In the genomic region with DNA sequence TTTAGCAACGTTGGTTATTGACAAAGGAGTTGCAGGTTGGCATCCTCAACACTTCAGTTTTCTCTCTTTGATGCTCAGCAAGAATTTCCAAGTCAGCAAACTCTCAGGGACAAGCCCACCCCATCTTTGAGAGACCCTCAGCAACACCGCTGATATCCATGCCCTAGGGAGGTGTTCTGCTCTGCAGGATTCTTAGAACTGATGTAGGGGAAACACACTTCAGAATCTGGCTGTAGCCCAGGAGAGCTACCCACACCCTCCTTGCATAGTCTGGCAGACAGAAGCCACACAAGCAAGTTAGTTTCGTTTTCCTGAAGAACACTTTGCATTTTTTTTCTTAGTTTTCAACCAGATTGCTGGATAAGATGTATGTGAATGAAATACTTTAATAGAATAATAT, we compare ENCODE assay signal across 8 cellular contexts. TPM values are rescaled to one million over a fixed set of nuclear protein-coding genes. Genes with fewer than 3 reads are reported as not detected.
A peak's percentile ranks its signal among the peaks of the same experiment; 100 is the strongest.
DNase-seq lines count a peak whose midpoint lies in the region; ATAC-seq, FAIRE-seq and TF ChIP-seq lines count a peak whose summit lies in the region.

No MANE protein-coding gene starts in this region.

- no peaks in the 10 kb centered on the region for H3K79me2 ChIP-seq in Karpas-422 (ENCODE audit: low read length)

- no peak for FAIRE-seq in pancreas (lab: Jason Lieb, UNC)

- peak; percentile 40 for TF ChIP-seq POLR2A in erythroblast (IDR thresholded peaks at IDR 0.05; ENCODE audit: low read length)

- peak overlapping the region; percentile 68 for H3K4me3 ChIP-seq in Karpas-422 (ENCODE audit: low read length)
- H3K4me3 ChIP-seq in pancreas: peak overlapping the region in 2 of 4 donors; percentile 7 to 37

- no peaks in the 10 kb centered on the region for H3K27me3 ChIP-seq in Karpas-422 (ENCODE audit: low read length)
- H3K27me3 ChIP-seq in pancreas: no peaks in the 10 kb centered on the region

- H3K36me3 ChIP-seq in Karpas-422 (ENCODE audit: insufficient read depth, low read length) (no peaks in the 10 kb centered on the region), pancreas (no peaks in the 10 kb centered on the region)

- intact Hi-C loops in pancreas (cut with DNase I): no loop called here

- peak overlapping the region; percentile 68 for H3K9ac ChIP-seq in Karpas-422 (ENCODE audit: low read length)

- peak overlapping the region; percentile 77 for H3K4me2 ChIP-seq in Karpas-422 (ENCODE audit: low read depth, low read length, poor library complexity, severe bottlenecking)

- ATAC-seq in GM21528 (IDR thresholded peaks at IDR 0.05; ENCODE audit: low FRiP score, unreplicated experiment): peak; percentile 75
- peak in 3 of 4 donors; percentile 61 to 80 (median 76) for ATAC-seq in pancreas

- H3K9me3 ChIP-seq in Karpas-422 (ENCODE audit: low read length) (no peaks in the 10 kb centered on the region), pancreas (no peaks in the 10 kb centered on the region)

- H3K27ac ChIP-seq in Karpas-422 (ENCODE audit: low read length) (peak overlapping the region; percentile 60), pancreas (no peak overlapping the region)

- no peaks in the 10 kb centered on the region for H3K9me2 ChIP-seq in Karpas-422 (replicated peaks; ENCODE audit: insufficient read depth, low read length)

- no peaks in the 10 kb centered on the region for H4K20me1 ChIP-seq in Karpas-422 (ENCODE audit: insufficient read depth, low read depth, low read length)

- H2AFZ ChIP-seq in Karpas-422 (ENCODE audit: low read length): peak overlapping the region; percentile 98

- DNase-seq in GDM1 (lab: John Stamatoyannopoulos, UW) (peak; percentile 49), Karpas-422 (peak; percentile 76), erythroblast (lab: John Stamatoyannopoulos, UW) (peak; percentile 81 to 83), pancreas (no peak), NCI-H1048 (lab: John Stamatoyannopoulos, UW) (no peak), SHP77 (lab: John Stamatoyannopoulos, UW) (no peak)
- DNase-seq in activated CD4-positive, alpha-beta T cell treated with anti-CD3 and anti-CD28 coated beads, Interleukin-2, amount 50 U/mL, for 1 hour: peak; percentile 11

- TF ChIP-seq CTCF in pancreas (IDR thresholded peaks at IDR 0.05): no peak

- 21 to 36% methylated on average over 3 of the region's 3 CpGs for WGBS in pancreas, 2 donors

- peaks cover 53% of the 10 kb centered on the region for H3K4me1 ChIP-seq in Karpas-422 (ENCODE audit: low read length)
- H3K4me1 ChIP-seq in pancreas: peaks cover 0 to 5% (median 0%) of the 10 kb centered on the region in 3 donors

RNA-seq across cellular contexts. Expression of gene SAMD9L, which starts 0.8 kb away (rescaled TPM):
- total RNA-seq in Karpas-422 (2014; rRNA removed; shearing (Covaris generic); ENCODE audit: low replicate concordance): 14.8 and 26.4 TPM in 2 replicates
- total RNA-seq in pancreas: 1 to 10 TPM; 1.5 to 7.4 (median 2.1) TPM
- polyA plus RNA-seq in pancreas: 1 to 10 TPM; 2.0 to 3.7 TPM

RNA-seq across cellular contexts. Expression of gene SAMD9, which starts 29.6 kb away (rescaled TPM):
- total RNA-seq in Karpas-422 (2014; rRNA removed; shearing (Covaris generic); ENCODE audit: low replicate concordance): 16.9 and 28.8 TPM in 2 replicates
- total RNA-seq in pancreas: 1 to 10 TPM in 5 of 6 donors, under 1 TPM in 1; 0.92 to 7.7 (median 2.0) TPM
- polyA plus RNA-seq in pancreas: 1 to 10 TPM in 1 of 2 donors, under 1 TPM in 1; 0.76 to 1.7 TPM

Comparison
In these comparisons a context has a peak if more than half of its experiments do, and no peak if none do; other contexts are left out.
1. DNase-seq: peak in GDM1 (single experiment), Karpas-422 (single experiment), activated CD4-positive, alpha-beta T cell treated with anti-CD3 and anti-CD28 coated beads, Interleukin-2, amount 50 U/mL, for 1 hour (single experiment) and erythroblast (2 of 2); none in pancreas (0 of 6), NCI-H1048 (single experiment) and SHP77 (0 of 2).